8 cellular contexts compared by ENCODE assay signal in the genomic region with DNA sequence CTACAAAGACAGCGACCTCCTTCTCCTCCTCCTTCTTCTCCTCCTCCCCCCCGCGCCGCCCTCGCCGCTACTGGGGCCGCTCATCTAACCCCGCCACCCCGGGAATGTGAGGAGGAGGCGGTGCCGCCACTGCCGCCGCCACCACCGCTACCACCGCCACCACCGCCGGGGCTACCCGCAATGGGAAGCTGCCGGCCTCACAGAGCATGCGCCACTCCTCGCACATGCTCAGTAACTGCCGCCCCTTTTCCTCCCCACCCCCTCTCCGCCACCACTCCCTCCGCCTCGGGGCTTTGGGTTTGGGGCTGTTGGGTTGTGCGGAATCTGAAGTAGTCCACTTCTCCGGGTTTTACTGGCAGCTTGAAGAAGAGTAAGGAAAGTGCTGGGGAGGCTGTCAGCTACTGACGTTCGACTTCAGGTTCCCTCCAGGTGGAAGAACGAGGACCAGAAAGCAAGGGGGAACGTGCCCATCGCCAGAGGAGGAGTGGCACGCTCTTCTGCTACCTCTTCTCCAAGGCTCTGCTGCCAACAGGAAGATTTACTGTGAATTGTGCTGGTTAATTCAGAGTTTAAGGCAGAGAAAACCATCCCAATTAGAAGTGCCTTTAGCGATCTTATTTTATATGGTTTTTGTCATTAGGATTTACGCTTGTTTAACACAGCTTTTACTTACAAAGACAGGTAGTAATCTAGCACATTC. TPM values are rescaled to one million over a fixed set of nuclear protein-coding genes. Genes with fewer than 3 reads are reported as not detected.
A peak's percentile ranks its signal among the peaks of the same experiment; 100 is the strongest.
DNase-seq lines count a peak whose midpoint lies in the region; ATAC-seq and TF ChIP-seq lines count a peak whose summit lies in the region.

A gene with protein sequence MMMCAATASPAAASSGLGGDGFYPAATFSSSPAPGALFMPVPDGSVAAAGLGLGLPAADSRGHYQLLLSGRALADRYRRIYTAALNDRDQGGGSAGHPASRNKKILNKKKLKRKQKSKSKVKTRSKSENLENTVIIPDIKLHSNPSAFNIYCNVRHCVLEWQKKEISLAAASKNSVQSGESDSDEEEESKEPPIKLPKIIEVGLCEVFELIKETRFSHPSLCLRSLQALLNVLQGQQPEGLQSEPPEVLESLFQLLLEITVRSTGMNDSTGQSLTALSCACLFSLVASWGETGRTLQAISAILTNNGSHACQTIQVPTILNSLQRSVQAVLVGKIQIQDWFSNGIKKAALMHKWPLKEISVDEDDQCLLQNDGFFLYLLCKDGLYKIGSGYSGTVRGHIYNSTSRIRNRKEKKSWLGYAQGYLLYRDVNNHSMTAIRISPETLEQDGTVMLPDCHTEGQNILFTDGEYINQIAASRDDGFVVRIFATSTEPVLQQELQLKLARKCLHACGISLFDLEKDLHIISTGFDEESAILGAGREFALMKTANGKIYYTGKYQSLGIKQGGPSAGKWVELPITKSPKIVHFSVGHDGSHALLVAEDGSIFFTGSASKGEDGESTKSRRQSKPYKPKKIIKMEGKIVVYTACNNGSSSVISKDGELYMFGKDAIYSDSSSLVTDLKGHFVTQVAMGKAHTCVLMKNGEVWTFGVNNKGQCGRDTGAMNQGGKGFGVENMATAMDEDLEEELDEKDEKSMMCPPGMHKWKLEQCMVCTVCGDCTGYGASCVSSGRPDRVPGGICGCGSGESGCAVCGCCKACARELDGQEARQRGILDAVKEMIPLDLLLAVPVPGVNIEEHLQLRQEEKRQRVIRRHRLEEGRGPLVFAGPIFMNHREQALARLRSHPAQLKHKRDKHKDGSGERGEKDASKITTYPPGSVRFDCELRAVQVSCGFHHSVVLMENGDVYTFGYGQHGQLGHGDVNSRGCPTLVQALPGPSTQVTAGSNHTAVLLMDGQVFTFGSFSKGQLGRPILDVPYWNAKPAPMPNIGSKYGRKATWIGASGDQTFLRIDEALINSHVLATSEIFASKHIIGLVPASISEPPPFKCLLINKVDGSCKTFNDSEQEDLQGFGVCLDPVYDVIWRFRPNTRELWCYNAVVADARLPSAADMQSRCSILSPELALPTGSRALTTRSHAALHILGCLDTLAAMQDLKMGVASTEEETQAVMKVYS (N-terminal part only) (minus strand): TSS at position 190 of the 700 bp plus-strand sequence. CDS start 319 bp downstream, outside the sequence.

- H3K4me3 Mint-ChIP-seq in CD8-positive, alpha-beta T cell = peak within 1 kb of the TSS; percentile 99

- POLR2A ChIA-PET in CD8-positive, alpha-beta T cell (lab: Charles Lee) = interaction anchor here (0.8 to 2.9 kb wide), 10 partner anchors 9 to 336 kb away, joined by 3 to 15 read pairs (median 5); a partner anchor contains a TSS

- 2% methylated on average over 21 to 35 of the region's 35 CpGs for WGBS in lung, 2 donors

- no peak for TF ChIP-seq CTCF in CD8-positive, alpha-beta T cell (IDR thresholded peaks at IDR 0.05)
- no peak for TF ChIP-seq CTCF in lung (IDR thresholded peaks at IDR 0.05; ENCODE audit: control extremely low read depth, extremely low read depth)

- peaks cover 23% of the 10 kb centered on the region for H3K36me3 Mint-ChIP-seq in CD8-positive, alpha-beta T cell

- H3K4me1 Mint-ChIP-seq in CD8-positive, alpha-beta T cell (ENCODE audit: low read depth) = peaks cover 71% of the 10 kb centered on the region

- peaks cover 65% of the 10 kb centered on the region for H3K4me1 ChIP-seq in CD8-positive, alpha-beta T cell (ENCODE audit: insufficient read depth, low read length)
- peaks cover 0 to 19% of the 10 kb centered on the region in 2 donors for H3K4me1 ChIP-seq in lung (ENCODE audit: control insufficient read depth in 2 of 2, insufficient read depth in 2 of 2, low read length in 2 of 2)

- DNase-seq in CD8-positive, alpha-beta T cell = peak; percentile 95 to 98 (median 96)
- peak; percentile 64 for DNase-seq in HS-5 (ENCODE audit: low read depth)
- DNase-seq in NK-92 treated with Interleukin-12 subunit alpha and Interleukin-12 subunit beta, amount 100 ng/mL, for 24 hours (lab: John Stamatoyannopoulos, UW) = peak; percentile 96
- DNase-seq in activated CD8-positive, alpha-beta memory T cell treated with anti-CD3 and anti-CD28 coated beads for 24 hours = peak; percentile 98
- peak; percentile 93 for DNase-seq in effector CD8-positive, alpha-beta T cell (lab: John Stamatoyannopoulos, UW)
- DNase-seq in lung (ENCODE audit: low spot score) = peak; percentile 98
- peak; percentile 93 to 95 (median 95) for DNase-seq in stimulated activated CD4-positive, alpha-beta T cell treated with anti-CD3 and anti-CD28 coated beads, TNF-alpha, amount 100 ng/mL, for 48 hours (ENCODE audit: low read depth in 3 of 3)

- no peaks in the 10 kb centered on the region for H3K9me3 Mint-ChIP-seq in CD8-positive, alpha-beta T cell

- ATAC-seq in CD8-positive, alpha-beta T cell = peak; percentile 68
- peak; percentile 50 for ATAC-seq in GM19468 (IDR thresholded peaks at IDR 0.05; ENCODE audit: extremely low read depth, unreplicated experiment)
- ATAC-seq in lung (ENCODE audit: insufficient read depth, low FRiP score) = peak; percentile 90

- no peaks in the 10 kb centered on the region for H3K36me3 ChIP-seq in CD8-positive, alpha-beta T cell (ENCODE audit: insufficient read depth, low read length)
- no peaks in the 10 kb centered on the region for H3K36me3 ChIP-seq in lung (ENCODE audit: control insufficient read depth in 2 of 2, insufficient read depth in 2 of 2, low read length in 2 of 2)

- H3K27me3 ChIP-seq in CD8-positive, alpha-beta T cell (ENCODE audit: insufficient read depth, low read length) = no peaks in the 10 kb centered on the region
- no peaks in the 10 kb centered on the region for H3K27me3 ChIP-seq in lung (ENCODE audit: control insufficient read depth, insufficient read depth)

- peak within 1 kb of the TSS; percentile 88 for H3K4me3 ChIP-seq in CD8-positive, alpha-beta T cell (ENCODE audit: low read depth, low read length)
- peak within 1 kb of the TSS; percentile 67 for H3K4me3 ChIP-seq in lung

- H3K27ac ChIP-seq in CD8-positive, alpha-beta T cell (ENCODE audit: low read depth, low read length) = peak within 1 kb of the TSS; percentile 48
- H3K27ac ChIP-seq in lung (ENCODE audit: low read depth in 1 of 2, low read length in 1 of 2) = peak within 1 kb of the TSS; percentile 82 to 84

- CTCF ChIA-PET in CD8-positive, alpha-beta T cell (lab: Charles Lee) = interaction anchor here (0.8 to 3.6 kb wide), 3 partner anchors 15 to 152 kb away, joined by 3 to 42 read pairs (median 3); no protein-coding TSS in a partner anchor

- intact Hi-C loops in CD8-positive, alpha-beta T cell (cut with DNase I, micrococcal nuclease) = loop anchor here (1.0 to 10.0 kb wide), 7 partner anchors 35 to 1328 kb away; a partner anchor contains a TSS

- peak within 1 kb of the TSS; percentile 97 for H3K27ac Mint-ChIP-seq in CD8-positive, alpha-beta T cell

- no peaks in the 10 kb centered on the region for H3K27me3 Mint-ChIP-seq in CD8-positive, alpha-beta T cell (ENCODE audit: low read depth)

- H3K9me3 ChIP-seq in CD8-positive, alpha-beta T cell (ENCODE audit: low read length) = no peaks in the 10 kb centered on the region
- H3K9me3 ChIP-seq in lung (ENCODE audit: control insufficient read depth in 2 of 2, insufficient read depth in 1 of 2, low read length in 1 of 2) = no peaks in the 10 kb centered on the region

RNA-seq across cellular contexts. Expression of the gene that starts here (rescaled TPM):
- 100 to 1,000 TPM in 1 of 2 experiments, 10 to 100 TPM in 1; 92.3 to 105 TPM for total RNA-seq in CD8-positive, alpha-beta T cell
- 100 to 1,000 TPM in 1 of 2 donors, 10 to 100 TPM in 1; 87.7 to 130 TPM for total RNA-seq in lung
- polyA plus RNA-seq in lung = 10 to 100 TPM; 23.2 to 28.1 TPM

Comparison
In these comparisons a context has a peak if more than half of its experiments do, and no peak if none do; other contexts are left out.
1. Peak in every context shown above with its lines: DNase-seq, ATAC-seq, H3K4me3 ChIP-seq and H3K27ac ChIP-seq.